In genomic region chr5:5360878-5361520, GRCh38 we compare ENCODE assay signal across 30 cellular contexts.
DNase-seq lines count a peak whose midpoint lies in the region; ATAC-seq and TF ChIP-seq lines count a peak whose summit lies in the region.
"Had no signal": no experiment of that assay in that cellular context is flagged by ENCODE, and none has a peak within 500 bp of the region (broad histone marks: within the 10 kb centered on the region; RNA-seq: fewer than 3 reads in every experiment).

No MANE protein-coding gene starts in this region.

- H3K4me3 ChIP-seq in WERI-Rb-1 (ENCODE audit: low read depth, low read length): no peak overlapping the region
- no peak overlapping the region for H3K4me3 ChIP-seq in liver (ENCODE audit: low read depth in 1 of 3, low read length in 3 of 3)
- H3K4me3 ChIP-seq: BLaER1, breast epithelium, psoas muscle, SJCRH30, stomach, vagina had no signal

- TF ChIP-seq CTCF in WERI-Rb-1 (IDR thresholded peaks at IDR 0.05; ENCODE audit: low read depth, low read length): no peak
- TF ChIP-seq CTCF in liver (IDR thresholded peaks at IDR 0.05; ENCODE audit: low read depth, low read length, missing input control): no peak

- DNase-seq in HuH-7 (ENCODE audit: low spot score) (peak; percentile 8), WERI-Rb-1 (peak; percentile 72), retina (peak; percentile 73), NCI-H69 (lab: John Stamatoyannopoulos, UW) (no peak), RKO (ENCODE audit: low spot score) (no peak)
- DNase-seq: activated CD4-positive, alpha-beta T cell treated with anti-CD3 and anti-CD28 coated beads, Interleukin-2, amount 50 U/mL, for 1 hour; activated CD4-positive, CD25-positive, alpha-beta regulatory T cell; activated gamma-delta T cell; activated naive CD8-positive, alpha-beta T cell treated with anti-CD3 and anti-CD28 coated beads for 36 hours; activated T-cell treated with anti-CD3 and anti-CD28 coated beads, Interleukin-2, amount 50 U/mL, for 4 hours; DMS153; immature natural killer cell; KG1; left colon; mesenchymal stem cell; NCI-H1105 treated with DMSO at 0.1 percent for 48 hours; NCI-H2029; NCI-H524; nucleus accumbens; psoas muscle; RPMI8226; SJCRH30; stimulated activated CD4-positive, alpha-beta T cell treated with anti-CD3 and anti-CD28 coated beads, Interleukin-4, amount 100 ng/mL, for 1 hour; stomach; T-cell had no signal

- peak in 1 of 2 donors; percentile 42 for TF ChIP-seq RAD21 in liver (IDR thresholded peaks at IDR 0.05)

- H3K27me3 ChIP-seq in WERI-Rb-1 (ENCODE audit: insufficient read depth, low read depth, severe bottlenecking) (peaks cover 68% of the 10 kb centered on the region), liver (ENCODE audit: control insufficient read depth in 4 of 4, insufficient read depth in 4 of 4, low read length in 3 of 4) (no peaks in the 10 kb centered on the region)
- H3K27me3 ChIP-seq: BLaER1, breast epithelium, SJCRH30, stomach, vagina had no signal

- no peak overlapping the region for H3K27ac ChIP-seq in WERI-Rb-1
- peak overlapping the region; percentile 39 to 64 for H3K27ac ChIP-seq in liver (ENCODE audit: low read depth in 1 of 2, low read length in 2 of 2)
- H3K27ac ChIP-seq: BLaER1, breast epithelium, psoas muscle, SJCRH30, stomach, vagina had no signal

- 29% methylated on average over 10 of the region's 10 CpGs for WGBS in liver

- no peak for ATAC-seq in GM21717 (IDR thresholded peaks at IDR 0.05; ENCODE audit: unreplicated experiment)
- ATAC-seq: activated T-cell treated with anti-CD3 and anti-CD28 coated beads, Interleukin-2, amount 50 U/mL, for 4 hours; left colon; psoas muscle; T-cell had no signal

- no peaks in the 10 kb centered on the region for H3K36me3 ChIP-seq in WERI-Rb-1
- no peaks in the 10 kb centered on the region for H3K36me3 ChIP-seq in liver (ENCODE audit: control insufficient read depth in 4 of 4, insufficient read depth in 3 of 4, low read depth in 1 of 4, low read length in 3 of 4)
- H3K36me3 ChIP-seq: BLaER1, breast epithelium, SJCRH30, stomach, vagina had no signal

- peaks cover 5 to 30% (median 20%) of the 10 kb centered on the region in 4 donors for H3K4me1 ChIP-seq in liver (ENCODE audit: control insufficient read depth in 4 of 4, insufficient read depth in 4 of 4, low read length in 3 of 4)
- H3K4me1 ChIP-seq: breast epithelium, psoas muscle, SJCRH30, stomach, vagina had no signal

- H3K9me3 ChIP-seq in WERI-Rb-1 (ENCODE audit: severe bottlenecking) (peaks cover 1% of the 10 kb centered on the region), liver (ENCODE audit: control insufficient read depth in 4 of 4, low read length in 3 of 4) (no peaks in the 10 kb centered on the region)
- H3K9me3 ChIP-seq: BLaER1, breast epithelium, psoas muscle, SJCRH30, stomach, vagina had no signal

- no peak overlapping the region for H3K9ac ChIP-seq in liver (ENCODE audit: low read depth in 1 of 2, low read length in 2 of 2)
- H3K9ac ChIP-seq: BLaER1 had no signal

TF ChIP-seq in liver, 16 proteins besides CTCF, POLR2A, EP300 and RAD21:
- TF ChIP-seq EGR1 (IDR thresholded peaks at IDR 0.05; ENCODE audit: low read depth in 2 of 2): no peak
- peak; percentile 56 for TF ChIP-seq FOXA1 (IDR thresholded peaks at IDR 0.05)
- peak in 1 of 2 donors; percentile 65 for TF ChIP-seq JUND (IDR thresholded peaks at IDR 0.05)
- peak; percentile 52 for TF ChIP-seq FOXA2 (IDR thresholded peaks at IDR 0.05)
- peak; percentile 32 for TF ChIP-seq REST (IDR thresholded peaks at IDR 0.05)
- peak; percentile 83 to 95 for TF ChIP-seq RXRA (IDR thresholded peaks at IDR 0.05)
- TF ChIP-seq MAX (IDR thresholded peaks at IDR 0.05): peak; percentile 41
- peak; percentile 44 for TF ChIP-seq YY1 (IDR thresholded peaks at IDR 0.05)
- no peak for TF ChIP-seq HNF4G (IDR thresholded peaks at IDR 0.05)
- no peak for TF ChIP-seq ATF3 (IDR thresholded peaks at IDR 0.05)
- peak; percentile 70 to 96 for TF ChIP-seq HNF4A (conservative IDR thresholded peaks at IDR 0.05)
- no peak for TF ChIP-seq NR2F2 (IDR thresholded peaks at IDR 0.05)
- TF ChIP-seq SP1 (IDR thresholded peaks at IDR 0.05): peak; percentile 28
TF ChIP-seq in liver: peak in this region for 9.

Comparison
In these comparisons a context has a peak if more than half of its experiments do, and no peak if none do; other contexts are left out.
1. DNase-seq: peak in HuH-7 (single experiment), WERI-Rb-1 (single experiment) and retina (single experiment); none in NCI-H69 (single experiment) and RKO (single experiment).